In the genomic region with DNA sequence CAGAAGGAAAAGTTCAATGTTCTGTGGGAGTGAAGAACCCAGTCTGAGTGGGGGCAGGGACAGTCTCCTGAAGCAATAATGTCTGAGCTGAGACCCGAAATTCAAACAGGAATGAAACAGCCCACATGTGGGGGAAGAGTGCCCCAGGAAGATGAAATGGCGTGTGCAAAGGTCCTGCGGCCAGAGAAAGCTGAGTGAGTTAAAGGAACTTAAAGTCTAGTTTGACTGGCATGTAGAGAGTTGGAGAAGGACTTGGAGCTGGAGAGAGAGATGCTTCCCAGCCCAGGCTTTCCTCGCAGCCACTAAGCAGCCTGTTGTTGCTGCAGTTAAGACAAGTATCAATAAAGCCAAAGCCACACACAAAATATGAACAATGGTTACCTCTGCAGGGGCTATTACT, we compare ENCODE assay signal across 28 cellular contexts.
"Had no signal": no experiment of that assay in that cellular context is flagged by ENCODE, and none has a peak within 500 bp of the region (broad histone marks: within the 10 kb centered on the region; RNA-seq: fewer than 3 reads in every experiment).

No MANE protein-coding gene starts in this region.

- ATAC-seq: naive thymus-derived CD4-positive, alpha-beta T cell; natural killer cell; psoas muscle; right cardiac atrium; right lobe of liver; stimulated activated effector memory CD8-positive, alpha-beta T cell treated with anti-CD3 and anti-CD28 coated beads, Interleukin-12 subunit alpha, Interleukin-12 subunit beta, amount 100 ng/mL, for 72 hours; stimulated activated naive CD8-positive, alpha-beta T cell treated with anti-CD3 and anti-CD28 coated beads, Interleukin-15, amount 100 ng/mL, for 72 hours; stimulated activated naive CD8-positive, alpha-beta T cell treated with anti-CD3 and anti-CD28 coated beads, Interleukin-15, Interleukin-2, amounts not matched to agents 100 U/mL and 50 U/mL, for 24 hours had no signal

- H3K36me3 Mint-ChIP-seq: naive thymus-derived CD4-positive, alpha-beta T cell; natural killer cell; stimulated activated effector memory CD8-positive, alpha-beta T cell treated with anti-CD3 and anti-CD28 coated beads, Interleukin-12 subunit alpha, Interleukin-12 subunit beta, amount 100 ng/mL, for 72 hours; type B pancreatic cell had no signal

- H3K4me3 ChIP-seq: pancreas, psoas muscle, right lobe of liver, sigmoid colon, suprapubic skin, testis, tibial artery, transverse colon, upper lobe of right lung, uterus had no signal

- H3K4me3 Mint-ChIP-seq: naive thymus-derived CD4-positive, alpha-beta T cell; natural killer cell; nephron; stimulated activated effector memory CD8-positive, alpha-beta T cell treated with anti-CD3 and anti-CD28 coated beads, Interleukin-12 subunit alpha, Interleukin-12 subunit beta, amount 100 ng/mL, for 72 hours; stimulated activated naive CD8-positive, alpha-beta T cell treated with anti-CD3 and anti-CD28 coated beads, Interleukin-15, amount 100 ng/mL, for 72 hours; type B pancreatic cell had no signal

- H3K36me3 ChIP-seq: neutrophil, pancreas, right lobe of liver, sigmoid colon, suprapubic skin, tibial artery, transverse colon, upper lobe of right lung, uterus had no signal

- H3K4me1 Mint-ChIP-seq: natural killer cell, nephron had no signal

- H3K9me3 ChIP-seq: neutrophil, pancreas, psoas muscle, right lobe of liver, sigmoid colon, suprapubic skin, testis, tibial artery, transverse colon, upper lobe of right lung, uterus had no signal

- H3K27me3 ChIP-seq: pancreas, right lobe of liver, sigmoid colon, testis, tibial artery, upper lobe of right lung, uterus had no signal

- H3K27ac ChIP-seq: neutrophil, pancreas, psoas muscle, right lobe of liver, sigmoid colon, suprapubic skin, testis, tibial artery, transverse colon, upper lobe of right lung, uterus had no signal

- FAIRE-seq: pancreas, small intestine had no signal

- H3K9me3 Mint-ChIP-seq: naive thymus-derived CD4-positive, alpha-beta T cell; natural killer cell; nephron; stimulated activated effector memory CD8-positive, alpha-beta T cell treated with anti-CD3 and anti-CD28 coated beads, Interleukin-12 subunit alpha, Interleukin-12 subunit beta, amount 100 ng/mL, for 72 hours; stimulated activated naive CD8-positive, alpha-beta T cell treated with anti-CD3 and anti-CD28 coated beads, Interleukin-15, amount 100 ng/mL, for 72 hours; type B pancreatic cell had no signal

- DNase-seq: naive thymus-derived CD4-positive, alpha-beta T cell; natural killer cell; nucleus accumbens; pancreas; psoas muscle; right cardiac atrium; sigmoid colon; stimulated activated CD4-positive, alpha-beta T cell treated with anti-CD3 and anti-CD28 coated beads, Interleukin-15, amount 100 ng/mL, for 24 hours; stimulated activated CD4-positive, alpha-beta T cell treated with anti-CD3 and anti-CD28 coated beads, Interleukin-2, amount 100 ng/mL, for 24 hours; stimulated activated CD4-positive, alpha-beta T cell treated with anti-CD3 and anti-CD28 coated beads, Interleukin-2, amount 100 ng/mL, for 48 hours; stimulated activated CD4-positive, alpha-beta T cell treated with anti-CD3 and anti-CD28 coated beads, Interleukin-4, amount 100 ng/mL, for 24 hours; stimulated activated naive CD4-positive, alpha-beta T cell; stimulated activated naive CD8-positive, alpha-beta T cell treated with anti-CD3 and anti-CD28 coated beads, Interleukin-15, amount 100 ng/mL, for 72 hours; stimulated activated naive CD8-positive, alpha-beta T cell treated with anti-CD3 and anti-CD28 coated beads, Interleukin-15, Interleukin-2, amounts not matched to agents 100 U/mL and 50 U/mL, for 24 hours; substantia nigra; testis; tibial artery; transverse colon; upper lobe of right lung; uterus had no signal

- H3K27ac Mint-ChIP-seq: naive thymus-derived CD4-positive, alpha-beta T cell; natural killer cell; nephron; progenitor cell of endocrine pancreas; stimulated activated effector memory CD8-positive, alpha-beta T cell treated with anti-CD3 and anti-CD28 coated beads, Interleukin-12 subunit alpha, Interleukin-12 subunit beta, amount 100 ng/mL, for 72 hours; stimulated activated naive CD8-positive, alpha-beta T cell treated with anti-CD3 and anti-CD28 coated beads, Interleukin-15, amount 100 ng/mL, for 72 hours; type B pancreatic cell had no signal

- H3K4me1 ChIP-seq: pancreas, psoas muscle, right lobe of liver, sigmoid colon, suprapubic skin, testis, tibial artery, transverse colon, upper lobe of right lung, uterus had no signal
